In genomic region chr7:1663857-1664651, GRCh38 we compare ENCODE assay signal across 8 cellular contexts. TPM values are rescaled to one million over a fixed set of nuclear protein-coding genes. Genes with fewer than 3 reads are reported as not detected.
DNase-seq lines count a peak whose midpoint lies in the region; TF ChIP-seq lines count a peak whose summit lies in the region.

No MANE protein-coding gene starts in this region.

- H3K36me3 ChIP-seq in A673 (ENCODE audit: insufficient read depth, low read length, poor library complexity, severe bottlenecking) (no peaks in the 10 kb centered on the region), HUES64 (ENCODE audit: insufficient read depth, low read length) (no peaks in the 10 kb centered on the region), neuron (ENCODE audit: insufficient read depth, low read length) (no peaks in the 10 kb centered on the region), SJCRH30 (no peaks in the 10 kb centered on the region)

- H3K4me3 ChIP-seq in A673 (ENCODE audit: low read depth, low read length, poor library complexity, severe bottlenecking) (peak overlapping the region; percentile 49), HUES64 (ENCODE audit: low read length) (peak overlapping the region; percentile 61), fibroblast of the aortic adventitia (ENCODE audit: low read depth, low read length) (peak overlapping the region; percentile 31), neuron (ENCODE audit: low read length) (peak overlapping the region; percentile 83), SJCRH30 (no peak overlapping the region)

- TF ChIP-seq CTCF in A673 (conservative IDR thresholded peaks at IDR 0.05; ENCODE audit: low read depth, low read length) (no peak), fibroblast of the aortic adventitia (IDR thresholded peaks at IDR 0.05; ENCODE audit: insufficient read depth, low read length) (no peak)

- no peak for DNase-seq in A673 (ENCODE audit: low spot score)
- DNase-seq in fibroblast of the aortic adventitia (ENCODE audit: low read depth) = no peak
- no peak for DNase-seq in SJCRH30
- DNase-seq in kidney glomerular epithelial cell (lab: John Stamatoyannopoulos, UW) = no peak
- no peak for DNase-seq in NCI-H2029 treated with DMSO at 0.1 percent for 48 hours (lab: John Stamatoyannopoulos, UW)
- no peak for DNase-seq in NCI-H1436 treated with DMSO at 0.1 percent for 48 hours (lab: John Stamatoyannopoulos, UW)

- peaks cover 52% of the 10 kb centered on the region for H3K27me3 ChIP-seq in A673 (replicated peaks; ENCODE audit: insufficient read depth, low read depth, low read length, poor library complexity)
- H3K27me3 ChIP-seq in HUES64 (ENCODE audit: insufficient read depth, low read length) = peaks cover 71% of the 10 kb centered on the region
- no peaks in the 10 kb centered on the region for H3K27me3 ChIP-seq in neuron (ENCODE audit: insufficient read depth, low read length)
- H3K27me3 ChIP-seq in SJCRH30 = no peaks in the 10 kb centered on the region

- H3K4me1 ChIP-seq in A673 (ENCODE audit: insufficient read depth, low read length, poor library complexity, severe bottlenecking) = peaks cover 14% of the 10 kb centered on the region
- H3K4me1 ChIP-seq in HUES64 (ENCODE audit: insufficient read depth, low read length) = peaks cover 13% of the 10 kb centered on the region
- H3K4me1 ChIP-seq in neuron (ENCODE audit: insufficient read depth, low read length) = peaks cover 21% of the 10 kb centered on the region
- no peaks in the 10 kb centered on the region for H3K4me1 ChIP-seq in SJCRH30

- BruUV-seq in A673 (replicated peaks; lab: Mats Ljungman, UMichigan) = no TSS peak

- no peak overlapping the region for H3K27ac ChIP-seq in A673 (ENCODE audit: low read depth, low read length, poor library complexity, severe bottlenecking)
- no peak overlapping the region for H3K27ac ChIP-seq in HUES64 (ENCODE audit: low read depth, low read length)
- H3K27ac ChIP-seq in SJCRH30 = no peak overlapping the region

- no peak overlapping the region for H3K9ac ChIP-seq in HUES64 (ENCODE audit: low read depth, low read length)

- H2AFZ ChIP-seq in neuron (ENCODE audit: low read depth, low read length) = peak overlapping the region; percentile 67

- intact Hi-C loops in A673 (cut with micrococcal nuclease; ENCODE audit: unreplicated experiment) = loop anchor here (10.0 kb wide), 2 partner anchors 541 to 691 kb away; partner anchors contain the start of gene EIF3B

- H3K9me3 ChIP-seq in A673 (ENCODE audit: low read depth, low read length, poor library complexity, severe bottlenecking) (no peaks in the 10 kb centered on the region), HUES64 (ENCODE audit: insufficient read depth, low read depth, low read length) (no peaks in the 10 kb centered on the region), neuron (ENCODE audit: low read length) (no peaks in the 10 kb centered on the region), SJCRH30 (replicated peaks) (no peaks in the 10 kb centered on the region)

- POLR2A ChIA-PET in A673 (lab: Charles Lee; ENCODE audit: low non-redundant PET) = no interaction called here

- WGBS in HUES64 = 1% methylated on average over 56 of the region's 56 CpGs

- CTCF ChIA-PET in A673 (lab: Charles Lee) = interaction anchor here (0.6 to 0.7 kb wide), 10 partner anchors 8 to 436 kb away, joined by 3 to 11 read pairs (median 7); no protein-coding TSS in a partner anchor

RNA-seq across cellular contexts. Expression of gene ELFN1, which starts 6.0 kb away (rescaled TPM):
- total RNA-seq in A673 (2021) (0.09 TPM in 1 of 2 replicates, not detected in the other), fibroblast of the aortic adventitia (ENCODE audit: low replicate concordance) (1.6 and 3.8 TPM in 2 replicates)
- 3.5 TPM for polyA plus RNA-seq in HUES64 (2013, experiment 1 of 2)
- polyA plus RNA-seq in HUES64 (2013, experiment 2 of 2) = 5.5 TPM
- 1.3 and 1.7 TPM in 2 replicates for total RNA-seq in SJCRH30 (2014; rRNA removed; shearing (Covaris generic))
